ENCODE assay signal across 22 cellular contexts in the genomic region with DNA sequence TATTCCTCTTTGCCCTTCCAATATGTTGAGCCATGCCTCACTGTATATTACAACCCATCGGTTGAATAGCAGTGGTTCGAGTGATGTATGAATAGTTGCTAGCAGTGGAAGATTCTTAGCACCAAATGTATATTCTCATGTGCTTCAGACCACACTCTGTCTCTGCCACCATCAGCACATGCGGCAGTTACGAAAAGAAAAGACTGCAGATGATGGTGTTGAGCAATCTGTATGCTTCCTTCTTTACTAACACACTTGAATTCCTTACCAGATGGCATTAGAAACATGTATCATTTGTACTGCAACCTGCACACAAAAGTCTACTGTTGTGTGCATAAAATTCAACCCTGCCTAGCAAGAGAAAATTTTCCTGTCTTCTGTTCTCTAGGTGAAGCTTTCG.
"Had no signal": no experiment of that assay in that cellular context is flagged by ENCODE, and none has a peak within 500 bp of the region (broad histone marks: within the 10 kb centered on the region; RNA-seq: fewer than 3 reads in every experiment).

No MANE protein-coding gene starts in this region.

- H3K36me3 Mint-ChIP-seq: natural killer cell had no signal

- H3K4me1 Mint-ChIP-seq: immature natural killer cell; memory B cell; mesothelial cell of epicardium; natural killer cell; stimulated activated memory B cell treated with anti-CD40 and anti-IgM and Interleukin-4, amounts not matched to agents 10 μg/mL and 1 μg/mL and 100 μg/mL, for 72 hours had no signal

- H3K27me3 Mint-ChIP-seq: memory B cell; stimulated activated memory B cell treated with anti-CD40 and anti-IgM and Interleukin-4, amounts not matched to agents 10 μg/mL and 1 μg/mL and 100 μg/mL, for 72 hours; stimulated activated naive CD8-positive, alpha-beta T cell treated with anti-CD3 and anti-CD28 coated beads, Interleukin-15, Interleukin-2, amounts not matched to agents 100 ng/mL and 50 ng/mL, for 24 hours had no signal

- DNase-seq: effector CD4-positive, alpha-beta T cell; endodermal cell; erythroblast; foreskin keratinocyte; immature natural killer cell; left cardiac atrium; left ventricle myocardium inferior; lower lobe of right lung; natural killer cell; posterior cingulate gyrus; spleen; stimulated activated CD4-positive, alpha-beta T cell treated with anti-CD3 and anti-CD28 coated beads, Interleukin-15, amount 100 ng/mL, for 24 hours; stimulated activated CD4-positive, alpha-beta T cell treated with anti-CD3 and anti-CD28 coated beads, Interleukin-1b, Interleukin-23, amount 100 ng/mL, for 48 hours; stimulated activated CD4-positive, alpha-beta T cell treated with anti-CD3 and anti-CD28 coated beads, Interleukin-4, amount 100 ng/mL, for 24 hours; tibial artery; upper lobe of right lung had no signal

- H3K4me3 Mint-ChIP-seq: endodermal cell; immature natural killer cell; memory B cell; mesothelial cell of epicardium; natural killer cell; neural crest cell; stimulated activated memory B cell treated with anti-CD40 and anti-IgM and Interleukin-4, amounts not matched to agents 10 μg/mL and 1 μg/mL and 100 μg/mL, for 72 hours; stimulated activated naive CD8-positive, alpha-beta T cell treated with anti-CD3 and anti-CD28 coated beads, Interleukin-15, Interleukin-2, amounts not matched to agents 100 ng/mL and 50 ng/mL, for 24 hours had no signal

- H3K9me3 Mint-ChIP-seq: endodermal cell; immature natural killer cell; memory B cell; mesothelial cell of epicardium; natural killer cell; neural crest cell; stimulated activated memory B cell treated with anti-CD40 and anti-IgM and Interleukin-4, amounts not matched to agents 10 μg/mL and 1 μg/mL and 100 μg/mL, for 72 hours; stimulated activated naive CD8-positive, alpha-beta T cell treated with anti-CD3 and anti-CD28 coated beads, Interleukin-15, Interleukin-2, amounts not matched to agents 100 ng/mL and 50 ng/mL, for 24 hours had no signal

- H3K27ac Mint-ChIP-seq: endodermal cell; immature natural killer cell; memory B cell; mesothelial cell of epicardium; natural killer cell; stimulated activated memory B cell treated with anti-CD40 and anti-IgM and Interleukin-4, amounts not matched to agents 10 μg/mL and 1 μg/mL and 100 μg/mL, for 72 hours; stimulated activated naive CD8-positive, alpha-beta T cell treated with anti-CD3 and anti-CD28 coated beads, Interleukin-15, Interleukin-2, amounts not matched to agents 100 ng/mL and 50 ng/mL, for 24 hours had no signal

- H3K4me3 ChIP-seq: left ventricle myocardium inferior, lower lobe of right lung, spleen, tibial artery, upper lobe of right lung, vagina had no signal
